1 cellular context compared by ENCODE assay signal in genomic region chr6:105798057-105798456, GRCh38.
TF ChIP-seq lines count a peak whose summit lies in the region.

No MANE protein-coding gene starts in this region.

TF ChIP-seq in HEK293, 187 proteins besides CTCF, POLR2A, EP300 and RAD21 (continued from another document):
- TF ChIP-seq ZNF514 (tag by site-specific recombination; IDR thresholded peaks at IDR 0.05) (no peak), BCL11A (tag by site-specific recombination; IDR thresholded peaks at IDR 0.05; ENCODE audit: low read depth) (no peak), TRIM28 (IDR thresholded peaks at IDR 0.05; ENCODE audit: borderline replicate concordance, low read length) (peak; percentile 57; the same call in 1 of the 2 replicates), ZSCAN5A (tag by site-specific recombination; IDR thresholded peaks at IDR 0.05) (no peak), ZNF664 (tag by site-specific recombination; IDR thresholded peaks at IDR 0.05) (no peak), ZNF791 (tag by site-specific recombination; IDR thresholded peaks at IDR 0.05) (no peak), KLF17 (tag by site-specific recombination; IDR thresholded peaks at IDR 0.05) (no peak), ZNF449 (tag by site-specific recombination; IDR thresholded peaks at IDR 0.05) (peak; percentile 37; the same call in 1 of the 2 replicates), ZNF658 (tag by site-specific recombination; IDR thresholded peaks at IDR 0.05) (no peak), ZBTB6 (tag by site-specific recombination; IDR thresholded peaks at IDR 0.05) (0 out of 2 replicates have a peak, but pooled peaks have one; percentile 6), ZNF18 (tag by site-specific recombination; IDR thresholded peaks at IDR 0.05) (no peak), ZNF747 (tag by site-specific recombination; IDR thresholded peaks at IDR 0.05) (no peak), ZNF677 (tag by site-specific recombination; IDR thresholded peaks at IDR 0.05) (no peak), ZFHX2 (tag by site-specific recombination; conservative IDR thresholded peaks at IDR 0.05) (no peak), ZNF654 (tag by site-specific recombination; IDR thresholded peaks at IDR 0.05; ENCODE audit: low read depth) (no peak), PRDM1 (tag by site-specific recombination; IDR thresholded peaks at IDR 0.05) (no peak), SP2 (tag by site-specific recombination; IDR thresholded peaks at IDR 0.05) (no peak), ZNF645 (tag by site-specific recombination; IDR thresholded peaks at IDR 0.05) (no peak), MYNN (tag by site-specific recombination; IDR thresholded peaks at IDR 0.05; ENCODE audit: borderline replicate concordance) (no peak)
